Comparison of ENCODE assay signal across 13 cellular contexts in the genomic region with DNA sequence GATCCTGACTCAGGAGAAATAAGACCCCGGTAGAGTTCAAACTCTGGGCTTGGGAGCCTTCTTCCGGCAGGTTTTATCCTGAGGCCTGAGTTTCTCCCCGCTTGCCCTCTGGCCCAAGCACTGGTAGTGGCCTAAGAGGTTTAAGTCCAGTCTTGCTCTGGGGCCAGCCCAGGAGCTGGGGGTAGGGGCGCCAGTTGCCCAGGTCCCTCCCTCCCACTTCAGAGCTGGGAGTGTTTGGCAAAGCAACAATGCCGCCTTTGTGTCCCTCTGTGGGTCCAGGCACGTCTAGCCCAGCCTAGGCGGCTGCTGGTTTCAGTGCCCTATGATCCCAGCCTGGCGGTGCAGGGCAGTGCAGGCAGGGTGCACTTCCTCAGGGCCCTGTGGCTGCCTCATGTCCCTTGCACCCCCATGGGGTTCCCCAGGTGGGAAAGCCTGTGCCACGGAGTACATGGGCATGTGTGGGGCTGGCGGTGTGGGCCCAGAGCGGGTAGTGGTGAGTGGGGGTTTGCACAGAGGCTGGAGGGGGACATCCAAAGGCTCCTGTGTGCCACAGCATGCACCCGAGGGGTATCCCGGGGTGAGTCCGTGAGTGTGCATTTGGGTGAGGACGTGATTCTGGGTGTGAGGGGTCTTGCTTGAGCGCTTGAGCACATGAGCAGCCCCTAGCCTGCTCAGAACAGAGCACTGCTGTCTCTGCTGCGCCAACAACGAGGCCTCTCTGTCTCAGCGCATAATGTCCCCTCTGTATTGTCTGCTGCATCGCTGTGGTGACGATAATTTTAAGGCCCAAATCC.
DNase-seq lines count a peak whose midpoint lies in the region; ATAC-seq and TF ChIP-seq lines count a peak whose summit lies in the region.
"Had no signal": no experiment of that assay in that cellular context is flagged by ENCODE, and none has a peak within 500 bp of the region (broad histone marks: within the 10 kb centered on the region; RNA-seq: fewer than 3 reads in every experiment).

No MANE protein-coding gene starts in this region.

- H4K8ac ChIP-seq in neuronal stem cell (ENCODE audit: low read depth, low read length) = peak overlapping the region; percentile 98

- H2BK120ac ChIP-seq in neuronal stem cell (ENCODE audit: low read depth, low read length) = peak overlapping the region; percentile 38

- H3K4me1 Mint-ChIP-seq in HFFc6 (ENCODE audit: low read depth) = peaks cover 3% of the 10 kb centered on the region

- H3K4me3 ChIP-seq in RWPE2 (ENCODE audit: severe bottlenecking) (no peak overlapping the region), neuronal stem cell (ENCODE audit: low read length in 2 of 2) (peak overlapping the region in 1 of 2 donors; percentile 8)
- H3K4me3 ChIP-seq: cardiac muscle cell had no signal

- H3K14ac ChIP-seq in neuronal stem cell (ENCODE audit: low read length) = peak overlapping the region; percentile 25

- H4K91ac ChIP-seq in neuronal stem cell (ENCODE audit: low read depth, low read length, poor library complexity) = no peak overlapping the region

- peak overlapping the region; percentile 92 for H2BK5ac ChIP-seq in neuronal stem cell (ENCODE audit: low read length)

- no peak overlapping the region for H3K4ac ChIP-seq in neuronal stem cell (ENCODE audit: low read length)

- TF ChIP-seq CTCF in RWPE2 (IDR thresholded peaks at IDR 0.05; ENCODE audit: poor library complexity, severe bottlenecking) (no peak), HFFc6 (IDR thresholded peaks at IDR 0.05) (no peak)

- H3K36me3 ChIP-seq in RWPE2 (ENCODE audit: low read depth) (no peaks in the 10 kb centered on the region), neuronal stem cell (replicated peaks in 1 of 2; ENCODE audit: control insufficient read depth in 2 of 2, insufficient read depth in 2 of 2, low read length in 2 of 2) (no peaks in the 10 kb centered on the region)
- H3K36me3 ChIP-seq: cardiac muscle cell had no signal

- peak overlapping the region; percentile 32 for H3K9ac ChIP-seq in neuronal stem cell (ENCODE audit: low read depth, low read length, poor library complexity)

- ATAC-seq in RWPE2 (ENCODE audit: low read depth) = peak; percentile 26; the same call in 1 of the 3 replicates
- ATAC-seq in left cardiac atrium = peak; percentile 30 to 57

- H3K9me3 Mint-ChIP-seq in HFFc6 = no peaks in the 10 kb centered on the region

- H3K27ac ChIP-seq in RWPE2 (ENCODE audit: poor library complexity, severe bottlenecking) (no peak overlapping the region), neuronal stem cell (replicated peaks; ENCODE audit: low read length) (no peak overlapping the region)
- H3K27ac ChIP-seq: cardiac muscle cell had no signal

- H3K9me3 ChIP-seq in RWPE2 (ENCODE audit: severe bottlenecking) (no peaks in the 10 kb centered on the region), neuronal stem cell (replicated peaks in 1 of 2; ENCODE audit: control insufficient read depth in 2 of 2, insufficient read depth in 1 of 2, low read depth in 1 of 2, low read length in 2 of 2) (peaks cover 0 to 2% of the 10 kb centered on the region in 2 donors)

- peak overlapping the region; percentile 100 for H2BK15ac ChIP-seq in neuronal stem cell (ENCODE audit: low read length)

- peak overlapping the region; percentile 82 for H2BK12ac ChIP-seq in neuronal stem cell (ENCODE audit: low read length)

- no peak overlapping the region for H3K4me3 Mint-ChIP-seq in HFFc6

- H3K4me1 ChIP-seq in RWPE2 (ENCODE audit: insufficient read depth, poor library complexity, severe bottlenecking) (peaks cover 3% of the 10 kb centered on the region), neuronal stem cell (ENCODE audit: control insufficient read depth in 2 of 2, insufficient read depth in 1 of 2, low read depth in 1 of 2, low read length in 2 of 2) (peaks cover 16 to 18% of the 10 kb centered on the region in 2 donors)

- H3K36me3 Mint-ChIP-seq in HFFc6 (ENCODE audit: low read depth) = no peaks in the 10 kb centered on the region

- H3K4me2 ChIP-seq in neuronal stem cell (ENCODE audit: insufficient read depth, low read length, poor library complexity, severe bottlenecking) = no peak overlapping the region

- H2AK5ac ChIP-seq in neuronal stem cell (ENCODE audit: low read depth, low read length) = peak overlapping the region; percentile 97

- no CpG with 5 or more reads among the region's 21 CpGs for WGBS in neuronal stem cell (ENCODE audit: extremely low coverage in 2 of 2, insufficient read length in 2 of 2, insufficient replicate concordance in 1 of 2), 2 donors

- intact Hi-C loops in left cardiac atrium (cut with DNase I) = no loop called here

- DNase-seq in Ammon's horn (ENCODE audit: low spot score) (peak; percentile 98), RWPE2 (ENCODE audit: low spot score) (no peak), left cardiac atrium (no peak), neuronal stem cell (ENCODE audit: low spot score) (no peak), AML-193 (lab: John Stamatoyannopoulos, UW) (no peak), HFFc6 (no peak), NCI-H524 treated with DMSO at 0.1 percent for 48 hours (lab: John Stamatoyannopoulos, UW) (no peak)
- DNase-seq in activated CD4-positive, alpha-beta T cell treated with anti-CD3 and anti-CD28 coated beads, Interleukin-2, amount 50 U/mL, for 4 hours = no peak
- DNase-seq: activated T-cell treated with anti-CD3 and anti-CD28 coated beads, Interleukin-2, amount 50 U/mL, for 1 hour; HCEC 1CT; NCI-H1092; stimulated activated CD4-positive, alpha-beta T cell treated with anti-CD3 and anti-CD28 coated beads, Interleukin-1b, Interleukin-23, amount 100 ng/mL, for 48 hours had no signal

- H2AFZ ChIP-seq in neuronal stem cell (ENCODE audit: low read length) = peak overlapping the region; percentile 86

- H3K27me3 ChIP-seq in RWPE2 (ENCODE audit: insufficient read depth, poor library complexity, severe bottlenecking) = no peaks in the 10 kb centered on the region
- H3K27me3 ChIP-seq in neuronal stem cell (ENCODE audit: control insufficient read depth in 3 of 3, insufficient read depth in 3 of 3, low read depth in 1 of 3, low read length in 3 of 3) = no peaks in the 10 kb centered on the region
- H3K27me3 ChIP-seq: cardiac muscle cell had no signal

- H3K18ac ChIP-seq in neuronal stem cell (ENCODE audit: low read length) = peak overlapping the region; percentile 99

- H3K23ac ChIP-seq in neuronal stem cell (ENCODE audit: low read depth, low read length, poor library complexity) = peak overlapping the region; percentile 1

- no peak overlapping the region for H3K27ac Mint-ChIP-seq in HFFc6

- H3K79me1 ChIP-seq in neuronal stem cell (ENCODE audit: low read depth, low read length) = no peaks in the 10 kb centered on the region

- peaks cover 4% of the 10 kb centered on the region for H3K27me3 Mint-ChIP-seq in HFFc6 (ENCODE audit: insufficient read depth)
